8 cellular contexts compared by ENCODE assay signal in genomic region chr4:8440491-8441311, GRCh38. TPM values are rescaled to one million over a fixed set of nuclear protein-coding genes. Genes with fewer than 3 reads are reported as not detected.
DNase-seq lines count a peak whose midpoint lies in the region; ATAC-seq, FAIRE-seq and TF ChIP-seq lines count a peak whose summit lies in the region.

TSS of gene ACOX3 (minus strand) at chr4:8440723. CDS start at chr4:8416521, 24,202 bp downstream.
TSS of gene TRMT44 (plus strand) at chr4:8440777. CDS start at chr4:8440823, 46 bp downstream.

- H3K27ac Mint-ChIP-seq in endothelial cell (ENCODE audit: unreplicated experiment): peak within 1 kb of the TSS; percentile 99

- H3K4me1 ChIP-seq in HUES64 (ENCODE audit: insufficient read depth, low read length): peaks cover 11% of the 10 kb centered on the region; the same call in 1 of the 2 replicates
- H3K4me1 ChIP-seq in OCI-LY3 (ENCODE audit: low read length): peaks cover 51% of the 10 kb centered on the region

- H3K79me2 ChIP-seq in OCI-LY3 (ENCODE audit: low read length): peaks cover 96% of the 10 kb centered on the region

- peaks cover 13% of the 10 kb centered on the region for H3K36me3 Mint-ChIP-seq in endothelial cell (ENCODE audit: low read depth, unreplicated experiment)

- H3K4me3 ChIP-seq in HUES64 (ENCODE audit: low read length): peak within 1 kb of the TSS; percentile 71
- H3K4me3 ChIP-seq in OCI-LY3 (ENCODE audit: low read length): peak within 1 kb of the TSS; percentile 84

- H3K4me2 ChIP-seq in OCI-LY3 (ENCODE audit: low read length): peak within 1 kb of the TSS; percentile 97

- peaks cover 13% of the 10 kb centered on the region; the same call in 1 of the 2 replicates for H4K20me1 ChIP-seq in OCI-LY3 (ENCODE audit: insufficient read depth, low read length)

- peak within 1 kb of the TSS; percentile 96 for H3K4me3 Mint-ChIP-seq in endothelial cell (ENCODE audit: unreplicated experiment)

- H2AFZ ChIP-seq in OCI-LY3 (ENCODE audit: low read depth, low read length): peak within 1 kb of the TSS; percentile 44; the same call in 1 of the 2 replicates

- H3K9me3 ChIP-seq in HUES64 (ENCODE audit: insufficient read depth, low read depth, low read length) (peaks cover 5% of the 10 kb centered on the region; the same call in 1 of the 2 replicates), OCI-LY3 (ENCODE audit: insufficient read depth, low read length) (no peaks in the 10 kb centered on the region)

- H3K36me3 ChIP-seq in HUES64 (ENCODE audit: insufficient read depth, low read length) (no peaks in the 10 kb centered on the region), OCI-LY3 (replicated peaks; ENCODE audit: low read depth, low read length) (peaks cover 3% of the 10 kb centered on the region)

- peak within 1 kb of the TSS; percentile 76 for H3K9ac ChIP-seq in HUES64 (ENCODE audit: low read depth, low read length)
- H3K9ac ChIP-seq in OCI-LY3 (ENCODE audit: low read length): peak within 1 kb of the TSS; percentile 95

- H3K27me3 ChIP-seq in HUES64 (ENCODE audit: insufficient read depth, low read length): no peaks in the 10 kb centered on the region
- no peaks in the 10 kb centered on the region for H3K27me3 ChIP-seq in OCI-LY3 (ENCODE audit: low read depth, low read length)

- peak; percentile 82 for ATAC-seq in GM21423 (IDR thresholded peaks at IDR 0.05; ENCODE audit: unreplicated experiment)

- WGBS in HUES64: under 1% methylated on average over 60 of the region's 60 CpGs

- no peak for FAIRE-seq in D721Med (lab: Jason Lieb, UNC)

- TF ChIP-seq CTCF in D721Med (IDR thresholded peaks at IDR 0.05; ENCODE audit: insufficient read depth, missing control alignments) (no peak), OCI-LY3 (IDR thresholded peaks at IDR 0.05; ENCODE audit: low read depth, low read length) (no peak), endothelial cell (IDR thresholded peaks at IDR 0.05; ENCODE audit: unreplicated experiment) (no peak)

- H3K9me3 Mint-ChIP-seq in endothelial cell (ENCODE audit: unreplicated experiment): peaks cover 6% of the 10 kb centered on the region

- peak; percentile 57 for DNase-seq in D721Med (ENCODE audit: insufficient read length, low spot score)
- DNase-seq in activated T-cell treated with anti-CD3 and anti-CD28 coated beads for 1 hour (ENCODE audit: low read depth): peak; percentile 95
- DNase-seq in endothelial cell (ENCODE audit: low spot score): peak; percentile 99
- DNase-seq in midbrain (lab: John Stamatoyannopoulos, UW): peak; percentile 93
- DNase-seq in stimulated activated CD8-positive, alpha-beta memory T cell treated with anti-CD3 and anti-CD28 coated beads, Interleukin-15, amount 100 ng/mL, for 48 hours (ENCODE audit: low read depth in 2 of 2): peak; percentile 87 to 91

- peaks cover 18% of the 10 kb centered on the region for H3K27me3 Mint-ChIP-seq in endothelial cell (ENCODE audit: unreplicated experiment)

- peaks cover 64% of the 10 kb centered on the region for H3K4me1 Mint-ChIP-seq in endothelial cell (ENCODE audit: unreplicated experiment)

- peak within 1 kb of the TSS; percentile 88 for H3K27ac ChIP-seq in HUES64 (ENCODE audit: low read depth, low read length)
- H3K27ac ChIP-seq in OCI-LY3 (ENCODE audit: low read length): peak within 1 kb of the TSS; percentile 85

RNA-seq across cellular contexts. Expression of gene ACOX3, which starts in this region (rescaled TPM):
- polyA plus RNA-seq in HUES64 (2013, experiment 1 of 2): 7.1 TPM
- 9.6 TPM for polyA plus RNA-seq in HUES64 (2013, experiment 2 of 2)
- 44.1 TPM for total RNA-seq in endothelial cell (ENCODE audit: unreplicated experiment)

RNA-seq across cellular contexts. Expression of gene TRMT44, which starts in this region (rescaled TPM):
- 9.0 TPM for polyA plus RNA-seq in HUES64 (2013, experiment 1 of 2)
- 12.2 TPM for polyA plus RNA-seq in HUES64 (2013, experiment 2 of 2)
- 38.5 TPM for total RNA-seq in endothelial cell (ENCODE audit: unreplicated experiment)

Comparison
In these comparisons a context has a peak if more than half of its experiments do, and no peak if none do; other contexts are left out.
1. Peak in every context shown above with its lines: DNase-seq, ATAC-seq, H3K4me3 ChIP-seq and H3K27ac ChIP-seq.